ENCODE assay signal across 8 cellular contexts in genomic region chr12:57610553-57611115, GRCh38. TPM values are rescaled to one million over a fixed set of nuclear protein-coding genes. Genes with fewer than 3 reads are reported as not detected.
DNase-seq lines count a peak whose midpoint lies in the region; ATAC-seq and TF ChIP-seq lines count a peak whose summit lies in the region.

No MANE protein-coding gene starts in this region.

- H3K4me3 Mint-ChIP-seq in activated naive CD4-positive, alpha-beta T cell treated with anti-CD3 and anti-CD28 coated beads, Interleukin-2, amount 50 U/mL, for 24 hours: peak overlapping the region; percentile 79
- peak overlapping the region; percentile 68 for H3K4me3 Mint-ChIP-seq in dendritic cell treated with granulocyte-macrophage colony-stimulating factor and Interleukin-4, amounts not matched to agents 40 ng/mL and 50 ng/mL, for 4 days
- peak overlapping the region; percentile 77 for H3K4me3 Mint-ChIP-seq in mesothelial cell of epicardium

- no peak for ATAC-seq in activated naive CD4-positive, alpha-beta T cell treated with anti-CD3 and anti-CD28 coated beads, Interleukin-2, amount 50 U/mL, for 72 hours
- ATAC-seq in aorta (ENCODE audit: low FRiP score) (peak; percentile 75), GM18502 (IDR thresholded peaks at IDR 0.05; ENCODE audit: poor library complexity, unreplicated experiment) (no peak)

- peak overlapping the region; percentile 77 to 87 for H3K27ac ChIP-seq in aorta (ENCODE audit: low read depth in 1 of 2, low read length in 2 of 2)

- peaks cover 2% of the 10 kb centered on the region for H3K36me3 Mint-ChIP-seq in activated naive CD4-positive, alpha-beta T cell treated with anti-CD3 and anti-CD28 coated beads, Interleukin-2, amount 50 U/mL, for 24 hours
- no peaks in the 10 kb centered on the region for H3K36me3 Mint-ChIP-seq in activated naive CD4-positive, alpha-beta T cell treated with anti-CD3 and anti-CD28 coated beads, Interleukin-2, amount 50 U/mL, for 72 hours
- no peaks in the 10 kb centered on the region for H3K36me3 Mint-ChIP-seq in dendritic cell treated with granulocyte-macrophage colony-stimulating factor and Interleukin-4, amounts not matched to agents 40 ng/mL and 50 ng/mL, for 4 days (ENCODE audit: low read depth)
- H3K36me3 Mint-ChIP-seq in mesothelial cell of epicardium: peaks cover 33% of the 10 kb centered on the region

- no peak for TF ChIP-seq CTCF in mesothelial cell of epicardium (IDR thresholded peaks at IDR 0.05; ENCODE audit: unreplicated experiment)

- no peaks in the 10 kb centered on the region for H3K9me3 Mint-ChIP-seq in activated naive CD4-positive, alpha-beta T cell treated with anti-CD3 and anti-CD28 coated beads, Interleukin-2, amount 50 U/mL, for 24 hours
- H3K9me3 Mint-ChIP-seq in activated naive CD4-positive, alpha-beta T cell treated with anti-CD3 and anti-CD28 coated beads, Interleukin-2, amount 50 U/mL, for 72 hours: no peaks in the 10 kb centered on the region
- H3K9me3 Mint-ChIP-seq in dendritic cell treated with granulocyte-macrophage colony-stimulating factor and Interleukin-4, amounts not matched to agents 40 ng/mL and 50 ng/mL, for 4 days: no peaks in the 10 kb centered on the region
- H3K9me3 Mint-ChIP-seq in mesothelial cell of epicardium: no peaks in the 10 kb centered on the region

- H3K4me1 Mint-ChIP-seq in activated naive CD4-positive, alpha-beta T cell treated with anti-CD3 and anti-CD28 coated beads, Interleukin-2, amount 50 U/mL, for 24 hours: peaks cover 8% of the 10 kb centered on the region
- H3K4me1 Mint-ChIP-seq in dendritic cell treated with granulocyte-macrophage colony-stimulating factor and Interleukin-4, amounts not matched to agents 40 ng/mL and 50 ng/mL, for 4 days (ENCODE audit: low read depth): peaks cover 20% of the 10 kb centered on the region
- H3K4me1 Mint-ChIP-seq in mesothelial cell of epicardium: peaks cover 30% of the 10 kb centered on the region

- H3K4me3 ChIP-seq in aorta (ENCODE audit: low read length in 2 of 2): peak overlapping the region; percentile 62 to 86

- DNase-seq in activated naive CD4-positive, alpha-beta T cell treated with anti-CD3 and anti-CD28 coated beads, Interleukin-2, amount 50 U/mL, for 72 hours (ENCODE audit: low spot score in 2 of 2): no peak
- DNase-seq in mesothelial cell of epicardium (ENCODE audit: low spot score in 2 of 2, unreplicated experiment in 2 of 2) (peak in 1 of 2 experiments; percentile 57), aorta (peak; percentile 81 to 92), NCI-H2081 (lab: John Stamatoyannopoulos, UW) (no peak), midbrain (lab: John Stamatoyannopoulos, UW) (no peak)

- no peaks in the 10 kb centered on the region for H3K4me1 ChIP-seq in aorta (ENCODE audit: control insufficient read depth in 1 of 2, insufficient read depth in 2 of 2, low read length in 2 of 2)

- no peaks in the 10 kb centered on the region for H3K27me3 ChIP-seq in aorta (ENCODE audit: control insufficient read depth in 1 of 2, insufficient read depth in 2 of 2, low read length in 1 of 2)

- intact Hi-C loops in dendritic cell treated with granulocyte-macrophage colony-stimulating factor and Interleukin-4, amounts not matched to agents 40 ng/mL and 50 ng/mL, for 4 days (cut with micrococcal nuclease): no loop called here
- intact Hi-C loops in aorta (cut with DNase I): no loop called here

- peaks cover 1% of the 10 kb centered on the region for H3K27me3 Mint-ChIP-seq in activated naive CD4-positive, alpha-beta T cell treated with anti-CD3 and anti-CD28 coated beads, Interleukin-2, amount 50 U/mL, for 24 hours
- H3K27me3 Mint-ChIP-seq in dendritic cell treated with granulocyte-macrophage colony-stimulating factor and Interleukin-4, amounts not matched to agents 40 ng/mL and 50 ng/mL, for 4 days: peaks cover 93% of the 10 kb centered on the region
- H3K27me3 Mint-ChIP-seq in mesothelial cell of epicardium (ENCODE audit: low read depth): peaks cover 2% of the 10 kb centered on the region

- no peaks in the 10 kb centered on the region for H3K9me3 ChIP-seq in aorta (ENCODE audit: control insufficient read depth, low read length)

- no peak overlapping the region for H3K27ac Mint-ChIP-seq in activated naive CD4-positive, alpha-beta T cell treated with anti-CD3 and anti-CD28 coated beads, Interleukin-2, amount 50 U/mL, for 24 hours
- no peak overlapping the region for H3K27ac Mint-ChIP-seq in activated naive CD4-positive, alpha-beta T cell treated with anti-CD3 and anti-CD28 coated beads, Interleukin-2, amount 50 U/mL, for 72 hours
- no peak overlapping the region for H3K27ac Mint-ChIP-seq in dendritic cell treated with granulocyte-macrophage colony-stimulating factor and Interleukin-4, amounts not matched to agents 40 ng/mL and 50 ng/mL, for 4 days
- peak overlapping the region; percentile 47 for H3K27ac Mint-ChIP-seq in mesothelial cell of epicardium

- H3K36me3 ChIP-seq in aorta (ENCODE audit: control insufficient read depth in 1 of 2, insufficient read depth in 2 of 2, low read length in 1 of 2): peaks cover 0 to under 1% of the 10 kb centered on the region in 2 donors

- WGBS in aorta, 2 donors: 1 to 3% methylated on average over 30 of the region's 30 CpGs

RNA-seq across cellular contexts. Expression of gene ARHGEF25, which starts 0.6 kb away (rescaled TPM):
- total RNA-seq in activated naive CD4-positive, alpha-beta T cell treated with anti-CD3 and anti-CD28 coated beads, Interleukin-2, amount 50 U/mL, for 72 hours: 1 to 10 TPM in 1 of 2 donors, under 1 TPM in 1; 0.68 to 4.8 TPM
- total RNA-seq in mesothelial cell of epicardium (60.4 to 65.0 TPM (median 62.4 TPM) in 3 replicates), aorta (10 to 100 TPM; 72.0 to 73.0 TPM)
- 100 to 1,000 TPM in 1 of 2 donors, 10 to 100 TPM in 1; 65.6 to 253 TPM for polyA plus RNA-seq in aorta

RNA-seq across cellular contexts. Expression of gene DTX3, which starts 6.0 kb away (rescaled TPM):
- total RNA-seq in activated naive CD4-positive, alpha-beta T cell treated with anti-CD3 and anti-CD28 coated beads, Interleukin-2, amount 50 U/mL, for 72 hours: 10 to 100 TPM; 14.5 to 33.5 TPM
- total RNA-seq in mesothelial cell of epicardium: 88.3 to 93.6 TPM (median 90.0 TPM) in 3 replicates
- 10 to 100 TPM; 47.2 to 47.4 TPM for total RNA-seq in aorta
- 100 to 1,000 TPM in 1 of 2 donors, 10 to 100 TPM in 1; 14.0 to 123 TPM for polyA plus RNA-seq in aorta

RNA-seq across cellular contexts. Expression of gene PIP4K2C, which starts 19.6 kb away (rescaled TPM):
- total RNA-seq in activated naive CD4-positive, alpha-beta T cell treated with anti-CD3 and anti-CD28 coated beads, Interleukin-2, amount 50 U/mL, for 72 hours: 10 to 100 TPM; 13.8 to 43.7 TPM
- 23.4 to 24.2 TPM (median 23.7 TPM) in 3 replicates for total RNA-seq in mesothelial cell of epicardium
- total RNA-seq in aorta: 10 to 100 TPM; 25.1 to 28.4 TPM
- polyA plus RNA-seq in aorta: 10 to 100 TPM; 14.5 to 27.0 TPM

RNA-seq across cellular contexts. Expression of gene B4GALNT1, which starts 22.4 kb away (rescaled TPM):
- 1 to 10 TPM; 2.6 to 3.2 TPM for total RNA-seq in activated naive CD4-positive, alpha-beta T cell treated with anti-CD3 and anti-CD28 coated beads, Interleukin-2, amount 50 U/mL, for 72 hours
- 0.34 to 0.78 TPM (median 0.35 TPM) in 3 replicates for total RNA-seq in mesothelial cell of epicardium
- 1 to 10 TPM; 5.9 to 6.5 TPM for total RNA-seq in aorta
- 1 to 10 TPM; 1.0 to 2.9 TPM for polyA plus RNA-seq in aorta

Comparison
In these comparisons a context has a peak if more than half of its experiments do, and no peak if none do; other contexts are left out.
1. DNase-seq: peak in aorta (2 of 2); none in activated naive CD4-positive, alpha-beta T cell treated with anti-CD3 and anti-CD28 coated beads, Interleukin-2, amount 50 U/mL, for 72 hours (0 of 2), NCI-H2081 (0 of 2) and midbrain (single experiment).
2. RNA of gene ARHGEF25, which starts 0.6 kb away (total RNA-seq): 72.0 to 73.0 TPM in aorta and 60.4 to 65.0 TPM in mesothelial cell of epicardium; 0.68 to 4.8 TPM in activated naive CD4-positive, alpha-beta T cell treated with anti-CD3 and anti-CD28 coated beads, Interleukin-2, amount 50 U/mL, for 72 hours; every median in the first group is over 10 times any median in the second.
3. Peak in every context shown above with its lines, with median percentiles within 50 percentile points of each other: H3K4me3 Mint-ChIP-seq.